In genomic region chr15:29097168-29097567, GRCh38 we compare ENCODE assay signal across 20 cellular contexts.
"Had no signal": no experiment of that assay in that cellular context is flagged by ENCODE, and none has a peak within 500 bp of the region (broad histone marks: within the 10 kb centered on the region; RNA-seq: fewer than 3 reads in every experiment).

No MANE protein-coding gene starts in this region.

- H3K4me3 Mint-ChIP-seq: mesothelial cell of epicardium, natural killer cell had no signal

- ATAC-seq: esophagus mucosa, heart left ventricle, left lobe of liver, natural killer cell, psoas muscle, right lobe of liver had no signal

- H3K9me3 ChIP-seq: heart left ventricle, psoas muscle, right lobe of liver had no signal

- FAIRE-seq: endometrium, frontal cortex had no signal

- H3K27ac ChIP-seq: heart left ventricle, parathyroid adenoma, psoas muscle, right lobe of liver had no signal

- H3K4me3 ChIP-seq: dorsolateral prefrontal cortex, heart left ventricle, psoas muscle, right lobe of liver had no signal

- H3K27ac Mint-ChIP-seq: mesothelial cell of epicardium, natural killer cell had no signal

- H3K9ac ChIP-seq: parathyroid adenoma had no signal

- H3K27me3 ChIP-seq: dorsolateral prefrontal cortex, heart left ventricle, right lobe of liver had no signal

- DNase-seq: cortex of kidney; effector CD8-positive, alpha-beta T cell; hippocampal formation; kidney glomerular epithelial cell; natural killer cell; occipital lobe; psoas muscle; retina; right lobe of liver; stimulated activated CD4-positive, alpha-beta T cell treated with anti-CD3 and anti-CD28 coated beads, Interleukin-2, amount 100 ng/mL, for 24 hours; stimulated activated naive CD4-positive, alpha-beta T cell treated with Interleukin-2 at 50 U/mL for 16 hours; trophoblast cell had no signal

- H3K4me1 Mint-ChIP-seq: mesothelial cell of epicardium had no signal

- H3K36me3 Mint-ChIP-seq: natural killer cell had no signal

- H3K36me3 ChIP-seq: heart left ventricle, right lobe of liver had no signal

- H3K9me3 Mint-ChIP-seq: mesothelial cell of epicardium, natural killer cell had no signal

- H3K4me1 ChIP-seq: heart left ventricle, parathyroid adenoma, psoas muscle, right lobe of liver had no signal
